2 cellular contexts compared by ENCODE assay signal in genomic region chr14:94382684-94383663, GRCh38.
TF ChIP-seq lines count a peak whose summit lies in the region.

No MANE protein-coding gene starts in this region.

TF ChIP-seq in H1, 55 proteins besides CTCF, POLR2A, EP300 and RAD21:
- TF ChIP-seq GABPA (IDR thresholded peaks at IDR 0.05; ENCODE audit: borderline replicate concordance, insufficient read depth, low read length) (no peak), HDAC2 (IDR thresholded peaks at IDR 0.05; ENCODE audit: borderline replicate concordance in 1 of 2, low read depth in 2 of 2, low read length in 2 of 2) (no peak), SRF (IDR thresholded peaks at IDR 0.05; ENCODE audit: low read depth, low read length) (no peak), CEBPB (IDR thresholded peaks at IDR 0.05; ENCODE audit: low read depth, low read length) (no peak), ATF2 (IDR thresholded peaks at IDR 0.05; ENCODE audit: low read length) (no peak), ATF3 (IDR thresholded peaks at IDR 0.05; ENCODE audit: insufficient read depth, low read depth, low read length) (no peak), KDM5A (IDR thresholded peaks at IDR 0.05; ENCODE audit: low read length) (no peak), RNF2 (IDR thresholded peaks at IDR 0.05; ENCODE audit: borderline replicate concordance, low read depth, low read length, missing control alignments, poor library complexity, severe bottlenecking) (no peak), ZNF274 (IDR thresholded peaks at IDR 0.05; ENCODE audit: borderline replicate concordance, extremely low read depth, low read length) (no peak), POU5F1 (IDR thresholded peaks at IDR 0.05; ENCODE audit: low read depth, low read length) (no peak), E2F6 (IDR thresholded peaks at IDR 0.05) (no peak), NRF1 (IDR thresholded peaks at IDR 0.05; ENCODE audit: low read depth, low read length) (no peak), CHD2 (IDR thresholded peaks at IDR 0.05; ENCODE audit: low read length) (no peak)

TF ChIP-seq in liver, 16 proteins besides CTCF, POLR2A, EP300 and RAD21:
- TF ChIP-seq NR2F2 (IDR thresholded peaks at IDR 0.05): peak; percentile 11
- peak; percentile 53 for TF ChIP-seq REST (IDR thresholded peaks at IDR 0.05)
- TF ChIP-seq JUND (IDR thresholded peaks at IDR 0.05): peak in 1 of 2 donors; percentile 72
- peak; percentile 10 to 41 for TF ChIP-seq EGR1 (IDR thresholded peaks at IDR 0.05; ENCODE audit: low read depth in 2 of 2)
- TF ChIP-seq ATF3 (IDR thresholded peaks at IDR 0.05): peak; percentile 57
- peak; percentile 14 for TF ChIP-seq MAX (IDR thresholded peaks at IDR 0.05)
- TF ChIP-seq HNF4A (conservative IDR thresholded peaks at IDR 0.05): no peak
- TF ChIP-seq SP1 (IDR thresholded peaks at IDR 0.05): peak; percentile 24
- no peak for TF ChIP-seq RXRA (IDR thresholded peaks at IDR 0.05)
- no peak for TF ChIP-seq GABPA (IDR thresholded peaks at IDR 0.05 in 1 of 2, conservative IDR thresholded peaks at IDR 0.05 in 1 of 2)
TF ChIP-seq in liver: peak in this region for 7.
